In genomic region chr18:5542393-5543035, GRCh38 we compare ENCODE assay signal across 10 cellular contexts. TPM values are rescaled to one million over a fixed set of nuclear protein-coding genes. Genes with fewer than 3 reads are reported as not detected.
A peak's percentile ranks its signal among the peaks of the same experiment; 100 is the strongest.
DNase-seq lines count a peak whose midpoint lies in the region; ATAC-seq and TF ChIP-seq lines count a peak whose summit lies in the region.
"Had no signal": no experiment of that assay in that cellular context is flagged by ENCODE, and none has a peak within 500 bp of the region (broad histone marks: within the 10 kb centered on the region; RNA-seq: fewer than 3 reads in every experiment).

No MANE protein-coding gene starts in this region.

- H3K4me3 ChIP-seq in testis: peak overlapping the region; percentile 68 to 75
- H3K4me3 ChIP-seq: BLaER1 treated with 17β-estradiol and CSF1 and Interleukin-3, amounts not matched to agents 10 nM and 100 nM had no signal

- no peaks in the 10 kb centered on the region for H3K36me3 ChIP-seq in testis (ENCODE audit: low read depth, missing control alignments)
- H3K36me3 ChIP-seq: BLaER1 treated with 17β-estradiol and CSF1 and Interleukin-3, amounts not matched to agents 10 nM and 100 nM had no signal

- peak overlapping the region; percentile 41 for H3K4me3 Mint-ChIP-seq in activated naive CD8-positive, alpha-beta T cell treated with anti-CD3 and anti-CD28 coated beads, Interleukin-2, amount 50 U/mL, for 24 hours

- DNase-seq in NCI-H748 (lab: John Stamatoyannopoulos, UW; ENCODE audit: unreplicated experiment) (peak; percentile 30), NCI-H748 treated with DMSO at 0.1 percent for 48 hours (lab: John Stamatoyannopoulos, UW) (no peak), iPS-NIHi11 (ENCODE audit: low spot score) (peak; percentile 18), testis (peak; percentile 50), NCI-H446 (lab: John Stamatoyannopoulos, UW) (no peak), G401 (ENCODE audit: low spot score) (no peak)
- no peak for DNase-seq in activated naive CD8-positive, alpha-beta T cell treated with anti-CD3 and anti-CD28 coated beads, Interleukin-2, amount 50 U/mL, for 24 hours

- peaks cover 5% of the 10 kb centered on the region for H3K4me1 Mint-ChIP-seq in activated naive CD8-positive, alpha-beta T cell treated with anti-CD3 and anti-CD28 coated beads, Interleukin-2, amount 50 U/mL, for 24 hours

- H3K27ac ChIP-seq in testis: peak overlapping the region; percentile 16 to 86
- H3K27ac ChIP-seq: BLaER1 treated with 17β-estradiol and CSF1 and Interleukin-3, amounts not matched to agents 10 nM and 100 nM; epithelial cell of prostate had no signal

- TF ChIP-seq POLR2A in testis (IDR thresholded peaks at IDR 0.05): no peak

- H3K9me3 Mint-ChIP-seq in activated naive CD8-positive, alpha-beta T cell treated with anti-CD3 and anti-CD28 coated beads, Interleukin-2, amount 50 U/mL, for 24 hours: no peaks in the 10 kb centered on the region

- peaks cover 46% of the 10 kb centered on the region for H3K27me3 Mint-ChIP-seq in activated naive CD8-positive, alpha-beta T cell treated with anti-CD3 and anti-CD28 coated beads, Interleukin-2, amount 50 U/mL, for 24 hours

- intact Hi-C loops in testis (cut with DNase I; ENCODE audit: low total_unique reads): no loop called here

- no peak overlapping the region for H3K27ac Mint-ChIP-seq in activated naive CD8-positive, alpha-beta T cell treated with anti-CD3 and anti-CD28 coated beads, Interleukin-2, amount 50 U/mL, for 24 hours

- no peak for TF ChIP-seq CTCF in testis (IDR thresholded peaks at IDR 0.05)

- in situ Hi-C loops in G401 (cut with HindIII; ENCODE audit: low sequenced_read_pairs): no loop called here

- H3K4me1 ChIP-seq in testis: peaks cover 5% of the 10 kb centered on the region

- no peaks in the 10 kb centered on the region for H3K36me3 Mint-ChIP-seq in activated naive CD8-positive, alpha-beta T cell treated with anti-CD3 and anti-CD28 coated beads, Interleukin-2, amount 50 U/mL, for 24 hours (ENCODE audit: low read depth)

- H3K27me3 ChIP-seq in testis: no peaks in the 10 kb centered on the region
- H3K27me3 ChIP-seq: BLaER1 treated with 17β-estradiol and CSF1 and Interleukin-3, amounts not matched to agents 10 nM and 100 nM had no signal

- no peak for ATAC-seq in activated naive CD8-positive, alpha-beta T cell treated with anti-CD3 and anti-CD28 coated beads, Interleukin-2, amount 50 U/mL, for 24 hours
- ATAC-seq in GM18511 (IDR thresholded peaks at IDR 0.05; ENCODE audit: unreplicated experiment): no peak

- WGBS in testis, 2 donors: 1 to 2% methylated on average over 21 to 23 of the region's 23 CpGs

- H3K9me3 ChIP-seq in testis: no peaks in the 10 kb centered on the region

RNA-seq across cellular contexts. Expression of gene EPB41L3, which starts 1.3 kb away (rescaled TPM):
- total RNA-seq in testis: 100 to 1,000 TPM; 274 to 403 TPM
- polyA plus RNA-seq in testis (ENCODE audit: insufficient read depth, low read depth, low replicate concordance): 152 TPM
- total RNA-seq in G401 (2014; rRNA removed; shearing (Covaris generic)): 0.07 TPM in 1 of 2 replicates, not detected in the other

Comparison
In these comparisons a context has a peak if more than half of its experiments do, and no peak if none do; other contexts are left out.
1. DNase-seq: peak in NCI-H748 (single experiment), iPS-NIHi11 (single experiment) and testis (single experiment); none in NCI-H748 treated with DMSO at 0.1 percent for 48 hours (single experiment), activated naive CD8-positive, alpha-beta T cell treated with anti-CD3 and anti-CD28 coated beads, Interleukin-2, amount 50 U/mL, for 24 hours (single experiment), NCI-H446 (0 of 2) and G401 (single experiment).
2. RNA of gene EPB41L3, which starts 1.3 kb away (total RNA-seq): 274 to 403 TPM in testis; 0.07 TPM in G401; every median in the first group is over 100 times any median in the second.